In genomic region chr12:92921877-92922276, GRCh38 we compare ENCODE assay signal across 11 cellular contexts. TPM values are rescaled to one million over a fixed set of nuclear protein-coding genes. Genes with fewer than 3 reads are reported as not detected.
DNase-seq lines count a peak whose midpoint lies in the region; ATAC-seq and TF ChIP-seq lines count a peak whose summit lies in the region.
"Had no signal": no experiment of that assay in that cellular context is flagged by ENCODE, and none has a peak within 500 bp of the region (broad histone marks: within the 10 kb centered on the region; RNA-seq: fewer than 3 reads in every experiment).

No MANE protein-coding gene starts in this region.

- peaks cover 6% of the 10 kb centered on the region for H3K36me3 Mint-ChIP-seq in activated CD4-positive, alpha-beta memory T cell treated with anti-CD3 and anti-CD28 coated beads for 36 hours
- peaks cover 7% of the 10 kb centered on the region for H3K36me3 Mint-ChIP-seq in activated CD4-positive, alpha-beta memory T cell treated with anti-CD3 and anti-CD28 coated beads, Interleukin-2, amount 10 ng/mL, durations not matched to agents 7 days and 5 days (ENCODE audit: low read depth)
- H3K36me3 Mint-ChIP-seq in progenitor cell of endocrine pancreas (ENCODE audit: insufficient read depth), result peaks cover 10% of the 10 kb centered on the region

- CTCF ChIA-PET in activated CD4-positive, alpha-beta memory T cell treated with anti-CD3 and anti-CD28 coated beads for 36 hours (lab: Charles Lee), result no interaction called here
- CTCF ChIA-PET in activated CD4-positive, alpha-beta memory T cell treated with anti-CD3 and anti-CD28 coated beads, Interleukin-2, amount 10 ng/mL, durations not matched to agents 7 days and 5 days (lab: Charles Lee), result no interaction called here

- H3K27ac Mint-ChIP-seq in activated CD4-positive, alpha-beta memory T cell treated with anti-CD3 and anti-CD28 coated beads for 36 hours, result no peak overlapping the region
- H3K27ac Mint-ChIP-seq in activated CD4-positive, alpha-beta memory T cell treated with anti-CD3 and anti-CD28 coated beads, Interleukin-2, amount 10 ng/mL, durations not matched to agents 7 days and 5 days, result no peak overlapping the region
- peak overlapping the region; percentile 5 for H3K27ac Mint-ChIP-seq in progenitor cell of endocrine pancreas

- H3K36me3 ChIP-seq in H7 (replicated peaks; ENCODE audit: control insufficient read depth, insufficient read depth, low read length) (no peaks in the 10 kb centered on the region), mucosa of descending colon (ENCODE audit: low read depth) (no peaks in the 10 kb centered on the region)

- H3K4me3 Mint-ChIP-seq in activated CD4-positive, alpha-beta memory T cell treated with anti-CD3 and anti-CD28 coated beads for 36 hours, result no peak overlapping the region
- H3K4me3 Mint-ChIP-seq in activated CD4-positive, alpha-beta memory T cell treated with anti-CD3 and anti-CD28 coated beads, Interleukin-2, amount 10 ng/mL, durations not matched to agents 7 days and 5 days, result no peak overlapping the region
- H3K4me3 Mint-ChIP-seq in progenitor cell of endocrine pancreas (ENCODE audit: low read depth), result no peak overlapping the region

- H3K27me3 Mint-ChIP-seq in activated CD4-positive, alpha-beta memory T cell treated with anti-CD3 and anti-CD28 coated beads for 36 hours, result no peaks in the 10 kb centered on the region
- H3K27me3 Mint-ChIP-seq in activated CD4-positive, alpha-beta memory T cell treated with anti-CD3 and anti-CD28 coated beads, Interleukin-2, amount 10 ng/mL, durations not matched to agents 7 days and 5 days, result peaks cover 5% of the 10 kb centered on the region
- H3K27me3 Mint-ChIP-seq in progenitor cell of endocrine pancreas, result no peaks in the 10 kb centered on the region

- peaks cover 22% of the 10 kb centered on the region for H3K4me1 Mint-ChIP-seq in activated CD4-positive, alpha-beta memory T cell treated with anti-CD3 and anti-CD28 coated beads for 36 hours (ENCODE audit: low read depth)
- peaks cover 14% of the 10 kb centered on the region for H3K4me1 Mint-ChIP-seq in activated CD4-positive, alpha-beta memory T cell treated with anti-CD3 and anti-CD28 coated beads, Interleukin-2, amount 10 ng/mL, durations not matched to agents 7 days and 5 days
- peaks cover 6% of the 10 kb centered on the region for H3K4me1 Mint-ChIP-seq in progenitor cell of endocrine pancreas (ENCODE audit: low read depth)

- H3K9me3 ChIP-seq in mucosa of descending colon, result no peaks in the 10 kb centered on the region

- intact Hi-C loops in activated CD4-positive, alpha-beta memory T cell treated with anti-CD3 and anti-CD28 coated beads for 36 hours (cut with micrococcal nuclease), result loop anchor here (10.0 kb wide), 2 partner anchors 417 to 863 kb away; no protein-coding TSS in a partner anchor
- intact Hi-C loops in mucosa of descending colon (cut with DNase I, micrococcal nuclease), result no loop called here

- no peaks in the 10 kb centered on the region for H3K9me3 Mint-ChIP-seq in activated CD4-positive, alpha-beta memory T cell treated with anti-CD3 and anti-CD28 coated beads for 36 hours
- H3K9me3 Mint-ChIP-seq in activated CD4-positive, alpha-beta memory T cell treated with anti-CD3 and anti-CD28 coated beads, Interleukin-2, amount 10 ng/mL, durations not matched to agents 7 days and 5 days, result peaks cover 3% of the 10 kb centered on the region
- H3K9me3 Mint-ChIP-seq in progenitor cell of endocrine pancreas (ENCODE audit: low read depth), result peaks cover 9% of the 10 kb centered on the region

- peaks cover 4% of the 10 kb centered on the region for H3K4me1 ChIP-seq in mucosa of descending colon (ENCODE audit: low read depth)

- TF ChIP-seq CTCF in progenitor cell of endocrine pancreas (IDR thresholded peaks at IDR 0.05; ENCODE audit: unreplicated experiment) (no peak), mucosa of descending colon (IDR thresholded peaks at IDR 0.05) (no peak)

- H3K27me3 ChIP-seq in H7 (ENCODE audit: control insufficient read depth, insufficient read depth, low read length), result no peaks in the 10 kb centered on the region

- peak; percentile 88 for ATAC-seq in GM21381 (IDR thresholded peaks at IDR 0.05; ENCODE audit: unreplicated experiment)
- peak; percentile 79 for ATAC-seq in HG03097 (IDR thresholded peaks at IDR 0.05; ENCODE audit: low FRiP score, unreplicated experiment)
- no peak for ATAC-seq in mucosa of descending colon
- ATAC-seq: naive thymus-derived CD4-positive, alpha-beta T cell had no signal

- no peak overlapping the region for H3K4me3 ChIP-seq in H7 (ENCODE audit: insufficient read depth, low read depth, low read length)
- H3K4me3 ChIP-seq in mucosa of descending colon, result no peak overlapping the region
- H3K4me3 ChIP-seq: smooth muscle cell had no signal

- POLR2A ChIA-PET in activated CD4-positive, alpha-beta memory T cell treated with anti-CD3 and anti-CD28 coated beads for 36 hours (lab: Charles Lee), result no interaction called here
- POLR2A ChIA-PET in activated CD4-positive, alpha-beta memory T cell treated with anti-CD3 and anti-CD28 coated beads, Interleukin-2, amount 10 ng/mL, durations not matched to agents 7 days and 5 days (lab: Charles Lee), result no interaction called here

- DNase-seq in activated CD4-positive, alpha-beta memory T cell treated with anti-CD3 and anti-CD28 coated beads for 36 hours, result peak; percentile 29
- DNase-seq in activated CD4-positive, alpha-beta memory T cell treated with anti-CD3 and anti-CD28 coated beads, Interleukin-2, amount 10 ng/mL, durations not matched to agents 7 days and 5 days, result no peak
- DNase-seq in progenitor cell of endocrine pancreas (ENCODE audit: low spot score, unreplicated experiment) (no peak), hypothalamus (lab: John Stamatoyannopoulos, UW) (no peak), H7 (no peak), mucosa of descending colon (no peak)
- DNase-seq: ACHN; naive thymus-derived CD4-positive, alpha-beta T cell had no signal

RNA-seq across cellular contexts. Expression of gene EEA1, which starts 7.2 kb away (rescaled TPM):
- total RNA-seq in activated CD4-positive, alpha-beta memory T cell treated with anti-CD3 and anti-CD28 coated beads for 36 hours, result 10 to 100 TPM; 17.5 to 17.7 TPM
- total RNA-seq in activated CD4-positive, alpha-beta memory T cell treated with anti-CD3 and anti-CD28 coated beads, Interleukin-2, amount 10 ng/mL, durations not matched to agents 7 days and 5 days, result 10 to 100 TPM; 12.6 to 16.1 TPM
- total RNA-seq in progenitor cell of endocrine pancreas (19.5 and 19.6 TPM in 2 replicates), mucosa of descending colon (10 to 100 TPM; 34.2 to 35.8 (median 34.6) TPM)
- total RNA-seq in H7 (2014; rRNA removed; shearing (Covaris generic)), result 4.3 and 12.3 TPM in 2 replicates
